ENCODE assay signal across 2 cellular contexts in the genomic region with DNA sequence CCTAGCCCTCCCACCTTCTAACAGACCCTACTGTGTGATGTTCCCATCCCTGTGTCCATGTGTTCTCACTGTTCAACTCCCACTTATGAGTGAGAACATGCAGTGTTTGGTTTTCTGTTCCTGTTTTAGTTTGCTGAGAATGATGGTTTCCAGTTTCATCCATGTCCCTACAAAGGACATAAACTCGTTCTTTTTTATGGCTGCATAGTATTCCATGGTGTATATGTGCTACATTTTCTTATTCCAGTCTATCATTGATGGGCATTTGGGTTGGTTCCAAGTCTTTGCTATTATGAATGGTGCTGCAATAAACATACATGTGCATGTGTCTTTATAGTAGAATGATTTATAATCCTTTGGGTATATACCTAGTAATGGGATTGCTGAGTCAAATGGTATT. TPM values are rescaled to one million over a fixed set of nuclear protein-coding genes. Genes with fewer than 3 reads are reported as not detected.
"Had no signal": no experiment of that assay in that cellular context is flagged by ENCODE, and none has a peak within 500 bp of the region (broad histone marks: within the 10 kb centered on the region; RNA-seq: fewer than 3 reads in every experiment).

No MANE protein-coding gene starts in this region.

RNA-seq across cellular contexts. Expression of a gene that starts 18.0 kb away (rescaled TPM):
- total RNA-seq: G401, GM12878 had no signal
- polyA plus RNA-seq: GM12878 had no signal
